ENCODE assay signal across 1 cellular context in genomic region chr12:57851552-57852186, GRCh38.
TF ChIP-seq lines count a peak whose summit lies in the region.

No MANE protein-coding gene starts in this region.

TF ChIP-seq in SK-N-SH, 30 proteins besides CTCF, POLR2A, EP300 and RAD21:
- no peak for TF ChIP-seq ELF1 (IDR thresholded peaks at IDR 0.05)
- TF ChIP-seq NFIC (IDR thresholded peaks at IDR 0.05; ENCODE audit: borderline replicate concordance), result no peak
- no peak for TF ChIP-seq CHD2 (IDR thresholded peaks at IDR 0.05; ENCODE audit: low read length, partially characterized antibody)
- no peak for TF ChIP-seq ZBTB33 (IDR thresholded peaks at IDR 0.05; ENCODE audit: borderline replicate concordance, low read depth)
- TF ChIP-seq USF2 (IDR thresholded peaks at IDR 0.05; ENCODE audit: borderline replicate concordance, low read depth, low read length), result no peak
- TF ChIP-seq IRF3 (IDR thresholded peaks at IDR 0.05; ENCODE audit: low read depth, low read length), result no peak
- no peak for TF ChIP-seq MEF2A (IDR thresholded peaks at IDR 0.05; ENCODE audit: borderline replicate concordance, low read depth)
- no peak for TF ChIP-seq FOSL2 (IDR thresholded peaks at IDR 0.05; ENCODE audit: borderline replicate concordance, low read depth)
- TF ChIP-seq POLR2AphosphoS5 (IDR thresholded peaks at IDR 0.05; ENCODE audit: low read depth, low read length), result no peak
- TF ChIP-seq TAF1 (IDR thresholded peaks at IDR 0.05; ENCODE audit: borderline replicate concordance, low read depth, low read length), result no peak
- no peak for TF ChIP-seq FOXM1 (IDR thresholded peaks at IDR 0.05; ENCODE audit: low read depth)
